Comparison of ENCODE assay signal across 13 cellular contexts in the genomic region with DNA sequence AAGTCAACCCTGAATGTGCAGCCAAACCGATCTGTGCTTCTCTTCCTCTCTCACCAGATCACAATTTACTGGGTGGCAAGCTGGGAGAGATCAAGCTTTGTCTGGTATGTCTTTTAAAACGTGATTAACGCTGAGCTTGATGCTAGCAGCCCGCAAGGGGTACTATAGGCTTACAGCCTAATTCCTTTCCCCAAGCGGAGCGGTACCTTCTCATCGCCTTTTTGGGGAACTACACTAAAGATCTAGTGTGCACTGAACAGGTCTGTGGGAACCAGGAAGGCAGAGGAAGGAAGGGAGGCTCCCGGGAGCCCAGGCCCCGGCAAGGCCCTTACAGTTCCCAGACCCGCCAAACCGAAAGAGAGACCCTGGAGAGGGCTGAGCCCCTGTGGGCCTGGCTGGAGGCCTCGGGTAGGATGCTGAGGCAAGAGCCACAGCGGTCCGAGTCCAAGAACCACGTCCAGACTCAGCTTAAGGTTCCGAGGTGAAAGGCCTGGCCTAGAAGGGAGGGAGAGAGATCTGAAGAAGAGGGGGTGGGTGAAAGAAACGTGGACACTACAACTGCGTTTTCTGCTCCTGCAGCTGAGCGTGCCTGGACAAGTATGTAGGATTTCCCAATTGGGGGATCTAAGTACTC. TPM values are rescaled to one million over a fixed set of nuclear protein-coding genes. Genes with fewer than 3 reads are reported as not detected.
DNase-seq lines count a peak whose midpoint lies in the region; ATAC-seq and TF ChIP-seq lines count a peak whose summit lies in the region.
"Had no signal": no experiment of that assay in that cellular context is flagged by ENCODE, and none has a peak within 500 bp of the region (broad histone marks: within the 10 kb centered on the region; RNA-seq: fewer than 3 reads in every experiment).

No MANE protein-coding gene starts in this region.

- 25% methylated on average over 19 of the region's 19 CpGs for WGBS in tibial nerve, 2 donors

- peak overlapping the region; percentile 31 for H3K27ac Mint-ChIP-seq in activated naive CD4-positive, alpha-beta T cell treated with anti-CD3 and anti-CD28 coated beads, Interleukin-2, amount 10 ng/mL, durations not matched to agents 7 days and 5 days
- no peak overlapping the region for H3K27ac Mint-ChIP-seq in activated naive CD4-positive, alpha-beta T cell treated with anti-CD3 and anti-CD28 coated beads, Interleukin-2, amount 50 U/mL, for 72 hours
- H3K27ac Mint-ChIP-seq in mesothelial cell of epicardium = peak overlapping the region; percentile 87
- H3K27ac Mint-ChIP-seq in effector memory CD8-positive, alpha-beta T cell = no peak overlapping the region

- CTCF ChIA-PET in activated naive CD4-positive, alpha-beta T cell treated with anti-CD3 and anti-CD28 coated beads, Interleukin-2, amount 10 ng/mL, durations not matched to agents 7 days and 5 days (lab: Charles Lee) = interaction anchor here (1.2 to 1.4 kb wide), 2 partner anchors 20 to 29 kb away, joined by 3 to 4 read pairs; no protein-coding TSS in a partner anchor

- TF ChIP-seq CTCF in choroid plexus epithelial cell (conservative IDR thresholded peaks at IDR 0.05; ENCODE audit: low read depth, low read length) (no peak), mesothelial cell of epicardium (IDR thresholded peaks at IDR 0.05; ENCODE audit: unreplicated experiment) (no peak), tibial nerve (IDR thresholded peaks at IDR 0.05) (no peak), ascending aorta (IDR thresholded peaks at IDR 0.05) (no peak)

- H3K4me3 Mint-ChIP-seq in activated naive CD4-positive, alpha-beta T cell treated with anti-CD3 and anti-CD28 coated beads, Interleukin-2, amount 10 ng/mL, durations not matched to agents 7 days and 5 days = no peak overlapping the region
- no peak overlapping the region for H3K4me3 Mint-ChIP-seq in mesothelial cell of epicardium
- H3K4me3 Mint-ChIP-seq in effector memory CD8-positive, alpha-beta T cell = peak overlapping the region in 1 of 2 donors; percentile 51

- H3K9me3 ChIP-seq in tibial nerve (no peaks in the 10 kb centered on the region), ascending aorta (no peaks in the 10 kb centered on the region)

- no peak for TF ChIP-seq EP300 in tibial nerve (IDR thresholded peaks at IDR 0.05)

- H3K27ac ChIP-seq in tibial nerve (peak overlapping the region; percentile 88 to 99 (median 94)), ascending aorta (no peak overlapping the region)

- no peak for ATAC-seq in activated naive CD4-positive, alpha-beta T cell treated with anti-CD3 and anti-CD28 coated beads, Interleukin-2, amount 50 U/mL, for 72 hours
- no peak for ATAC-seq in effector memory CD8-positive, alpha-beta T cell (replicated peaks)
- ATAC-seq: Right ventricle myocardium inferior had no signal

- TF ChIP-seq POLR2A in tibial nerve (IDR thresholded peaks at IDR 0.05) = no peak

- peaks cover 16% of the 10 kb centered on the region for H3K4me1 Mint-ChIP-seq in activated naive CD4-positive, alpha-beta T cell treated with anti-CD3 and anti-CD28 coated beads, Interleukin-2, amount 10 ng/mL, durations not matched to agents 7 days and 5 days
- peaks cover 28% of the 10 kb centered on the region for H3K4me1 Mint-ChIP-seq in mesothelial cell of epicardium
- H3K4me1 Mint-ChIP-seq in effector memory CD8-positive, alpha-beta T cell (ENCODE audit: low read depth in 2 of 2) = peaks cover 13 to 19% of the 10 kb centered on the region in 2 donors

- H3K27me3 Mint-ChIP-seq in activated naive CD4-positive, alpha-beta T cell treated with anti-CD3 and anti-CD28 coated beads, Interleukin-2, amount 10 ng/mL, durations not matched to agents 7 days and 5 days = peaks cover 29% of the 10 kb centered on the region
- peaks cover 56% of the 10 kb centered on the region for H3K27me3 Mint-ChIP-seq in mesothelial cell of epicardium (ENCODE audit: low read depth)
- H3K27me3 Mint-ChIP-seq in effector memory CD8-positive, alpha-beta T cell = peaks cover 57 to 61% of the 10 kb centered on the region in 2 donors

- H3K36me3 ChIP-seq in tibial nerve (peaks cover 0 to 3% (median 0%) of the 10 kb centered on the region in 3 donors), ascending aorta (no peaks in the 10 kb centered on the region)

- no peaks in the 10 kb centered on the region for H3K36me3 Mint-ChIP-seq in activated naive CD4-positive, alpha-beta T cell treated with anti-CD3 and anti-CD28 coated beads, Interleukin-2, amount 10 ng/mL, durations not matched to agents 7 days and 5 days
- peaks cover 7 to 29% of the 10 kb centered on the region in 2 donors for H3K36me3 Mint-ChIP-seq in activated naive CD4-positive, alpha-beta T cell treated with anti-CD3 and anti-CD28 coated beads, Interleukin-2, amount 50 U/mL, for 72 hours
- H3K36me3 Mint-ChIP-seq in mesothelial cell of epicardium = no peaks in the 10 kb centered on the region
- peaks cover 10% of the 10 kb centered on the region for H3K36me3 Mint-ChIP-seq in effector memory CD8-positive, alpha-beta T cell (ENCODE audit: insufficient read depth)

- intact Hi-C loops in ascending aorta (cut with DNase I) = no loop called here

- no peaks in the 10 kb centered on the region for H3K9me3 Mint-ChIP-seq in activated naive CD4-positive, alpha-beta T cell treated with anti-CD3 and anti-CD28 coated beads, Interleukin-2, amount 10 ng/mL, durations not matched to agents 7 days and 5 days
- no peaks in the 10 kb centered on the region for H3K9me3 Mint-ChIP-seq in activated naive CD4-positive, alpha-beta T cell treated with anti-CD3 and anti-CD28 coated beads, Interleukin-2, amount 50 U/mL, for 72 hours
- no peaks in the 10 kb centered on the region for H3K9me3 Mint-ChIP-seq in mesothelial cell of epicardium
- H3K9me3 Mint-ChIP-seq in effector memory CD8-positive, alpha-beta T cell = no peaks in the 10 kb centered on the region

- peaks cover 0 to 13% of the 10 kb centered on the region in 2 donors for H3K27me3 ChIP-seq in tibial nerve
- peaks cover 6% of the 10 kb centered on the region for H3K27me3 ChIP-seq in ascending aorta

- no peak for DNase-seq in activated naive CD4-positive, alpha-beta T cell treated with anti-CD3 and anti-CD28 coated beads, Interleukin-2, amount 10 ng/mL, durations not matched to agents 7 days and 5 days
- no peak for DNase-seq in activated naive CD4-positive, alpha-beta T cell treated with anti-CD3 and anti-CD28 coated beads, Interleukin-2, amount 50 U/mL, for 72 hours (ENCODE audit: low spot score in 2 of 2)
- DNase-seq in choroid plexus epithelial cell (ENCODE audit: low read depth) (peak; percentile 81), mesothelial cell of epicardium (ENCODE audit: low spot score in 2 of 2, unreplicated experiment in 2 of 2) (peak in 1 of 2 experiments; percentile 39), tibial nerve (ENCODE audit: low spot score in 2 of 2) (no peak), ascending aorta (ENCODE audit: low spot score in 2 of 2) (no peak)
- no peak for DNase-seq in effector memory CD8-positive, alpha-beta T cell
- no peak for DNase-seq in stimulated activated CD4-positive, alpha-beta T cell treated with anti-CD3 and anti-CD28 coated beads, Interleukin-2, amount 100 ng/mL, for 48 hours
- DNase-seq: cortex of kidney; NCI-H1417; stimulated activated CD4-positive, alpha-beta T cell treated with anti-CD3 and anti-CD28 coated beads, Interleukin-1b, Interleukin-23, amount 100 ng/mL, for 48 hours had no signal

- peaks cover 0 to 55% (median 8%) of the 10 kb centered on the region in 4 donors for H3K4me1 ChIP-seq in tibial nerve
- H3K4me1 ChIP-seq in ascending aorta = peaks cover 10 to 18% of the 10 kb centered on the region in 2 donors

- H3K4me3 ChIP-seq in choroid plexus epithelial cell (ENCODE audit: low read depth, low read length) (peak overlapping the region; percentile 69), tibial nerve (peak overlapping the region; percentile 56 to 94 (median 72)), ascending aorta (peak overlapping the region in 1 of 2 donors; percentile 67)
- H3K4me3 ChIP-seq: lung had no signal

RNA-seq across cellular contexts. Expression of gene NR2F1-AS1, which starts 2.7 kb away (rescaled TPM):
- not detected for total RNA-seq in activated naive CD4-positive, alpha-beta T cell treated with anti-CD3 and anti-CD28 coated beads, Interleukin-2, amount 50 U/mL, for 72 hours
- 11.9 to 13.6 TPM (median 13.4 TPM) in 3 replicates for total RNA-seq in mesothelial cell of epicardium
- total RNA-seq in tibial nerve = 10 to 100 TPM; 13.5 to 38.4 (median 35.4) TPM
- total RNA-seq in ascending aorta = 0.85 TPM

RNA-seq across cellular contexts. Expression of gene NR2F1, which starts 4.7 kb away (rescaled TPM):
- total RNA-seq in activated naive CD4-positive, alpha-beta T cell treated with anti-CD3 and anti-CD28 coated beads, Interleukin-2, amount 50 U/mL, for 72 hours = not detected
- 19.7 to 21.4 TPM (median 20.3 TPM) in 3 replicates for total RNA-seq in mesothelial cell of epicardium
- total RNA-seq in tibial nerve = 10 to 100 TPM; 64.9 to 81.3 (median 67.6) TPM
- 8.0 TPM for total RNA-seq in ascending aorta

Comparison
In these comparisons a context has a peak if more than half of its experiments do, and no peak if none do; other contexts are left out.
1. H3K27ac Mint-ChIP-seq: peak in activated naive CD4-positive, alpha-beta T cell treated with anti-CD3 and anti-CD28 coated beads, Interleukin-2, amount 10 ng/mL, durations not matched to agents 7 days and 5 days (single experiment) and mesothelial cell of epicardium (single experiment); none in activated naive CD4-positive, alpha-beta T cell treated with anti-CD3 and anti-CD28 coated beads, Interleukin-2, amount 50 U/mL, for 72 hours (0 of 2) and effector memory CD8-positive, alpha-beta T cell (0 of 2).
2. H3K27ac ChIP-seq: peak in tibial nerve (4 of 4); none in ascending aorta (0 of 2).